In genomic region chr20:36435799-36436541, GRCh38 we compare ENCODE assay signal across 8 cellular contexts.
DNase-seq lines count a peak whose midpoint lies in the region; ATAC-seq and TF ChIP-seq lines count a peak whose summit lies in the region.

No MANE protein-coding gene starts in this region.

- H3F3A ChIP-seq in neural progenitor cell (ENCODE audit: low read depth) = no peaks in the 10 kb centered on the region

- H3K9me3 Mint-ChIP-seq in neural progenitor cell = no peaks in the 10 kb centered on the region
- H3K9me3 Mint-ChIP-seq in stimulated activated naive CD8-positive, alpha-beta T cell treated with anti-CD3 and anti-CD28 coated beads, Interleukin-15, amount 100 ng/mL, for 72 hours = no peaks in the 10 kb centered on the region

- H3K9me3 ChIP-seq in OCI-LY7 (ENCODE audit: low read length) (no peaks in the 10 kb centered on the region), neural progenitor cell (ENCODE audit: low read depth) (no peaks in the 10 kb centered on the region)

- H3K79me2 ChIP-seq in OCI-LY7 (ENCODE audit: insufficient read depth, low read depth, low read length) = no peaks in the 10 kb centered on the region
- no peaks in the 10 kb centered on the region for H3K79me2 ChIP-seq in neural progenitor cell (ENCODE audit: low read depth)

- H4K20me1 ChIP-seq in OCI-LY7 (ENCODE audit: insufficient read depth, low read length) (no peaks in the 10 kb centered on the region), neural progenitor cell (ENCODE audit: low read depth) (peaks cover 5% of the 10 kb centered on the region)

- peak; percentile 59 for ATAC-seq in GM19397 (IDR thresholded peaks at IDR 0.05; ENCODE audit: unreplicated experiment)
- peak; percentile 89 for ATAC-seq in stimulated activated naive CD8-positive, alpha-beta T cell treated with anti-CD3 and anti-CD28 coated beads, Interleukin-15, amount 100 ng/mL, for 72 hours
- ATAC-seq in HG03520 (IDR thresholded peaks at IDR 0.05; ENCODE audit: unreplicated experiment) = no peak
- no peak for ATAC-seq in HG02571 (IDR thresholded peaks at IDR 0.05; ENCODE audit: unreplicated experiment)

- H2AFZ ChIP-seq in OCI-LY7 (ENCODE audit: low read length) (no peak overlapping the region), neural progenitor cell (replicated peaks) (peak overlapping the region; percentile 13)

- H3K4me2 ChIP-seq in OCI-LY7 (ENCODE audit: low read length) (no peak overlapping the region), neural progenitor cell (peak overlapping the region; percentile 16)

- DNase-seq in OCI-LY7 (ENCODE audit: low spot score) = peak; percentile 53
- DNase-seq in activated T-helper 1 cell treated with anti-CD3 and anti-CD28 coated beads, Interleukin-2, amount 50 U/mL, for 16 hours (ENCODE audit: low read depth in 1 of 2, low spot score in 1 of 2) = peak; percentile 63 to 70
- peak; percentile 18 for DNase-seq in fibroblast of the conjunctiva (ENCODE audit: low read depth)
- peak; percentile 75 for DNase-seq in neural progenitor cell (ENCODE audit: low spot score)
- peak; percentile 79 to 86 for DNase-seq in stimulated activated naive CD8-positive, alpha-beta T cell treated with anti-CD3 and anti-CD28 coated beads, Interleukin-15, amount 100 ng/mL, for 72 hours

- H3K27me3 ChIP-seq in neural progenitor cell = peaks cover 20% of the 10 kb centered on the region

- CTCF ChIA-PET in OCI-LY7 (lab: Charles Lee; ENCODE audit: unreplicated experiment) = interaction anchor here (0.8 kb wide), 1 partner anchor 222 kb away, joined by 3 read pairs; no protein-coding TSS in a partner anchor

- H3K36me3 Mint-ChIP-seq in neural progenitor cell = no peaks in the 10 kb centered on the region

- H3K36me3 ChIP-seq in OCI-LY7 (ENCODE audit: insufficient read depth, low read length) (no peaks in the 10 kb centered on the region), neural progenitor cell (no peaks in the 10 kb centered on the region)

- no peak overlapping the region for H3K9ac ChIP-seq in neural progenitor cell

- H3K27ac ChIP-seq in OCI-LY7 (ENCODE audit: low read depth, low read length, poor library complexity, severe bottlenecking) = no peak overlapping the region
- H3K27ac ChIP-seq in neural progenitor cell = no peak overlapping the region

- H3K9me2 ChIP-seq in OCI-LY7 (ENCODE audit: insufficient read depth, low read length) = no peaks in the 10 kb centered on the region

- no TSS peak for BruUV-seq in OCI-LY7 (replicated peaks; lab: Mats Ljungman, UMichigan)

- TF ChIP-seq CTCF in OCI-LY7 (conservative IDR thresholded peaks at IDR 0.05; ENCODE audit: low read length) (no peak), neural progenitor cell (IDR thresholded peaks at IDR 0.05) (no peak)

- POLR2A ChIA-PET in OCI-LY7 (lab: Charles Lee) = no interaction called here

- H3K4me1 ChIP-seq in OCI-LY7 (ENCODE audit: insufficient read depth, low read length, poor library complexity, severe bottlenecking) (peaks cover 3% of the 10 kb centered on the region), neural progenitor cell (no peaks in the 10 kb centered on the region)

- peaks cover 3% of the 10 kb centered on the region for H3K4me1 Mint-ChIP-seq in neural progenitor cell
- H3K4me1 Mint-ChIP-seq in stimulated activated naive CD8-positive, alpha-beta T cell treated with anti-CD3 and anti-CD28 coated beads, Interleukin-15, amount 100 ng/mL, for 72 hours = no peaks in the 10 kb centered on the region

- H3K4me3 Mint-ChIP-seq in neural progenitor cell = no peak overlapping the region
- H3K4me3 Mint-ChIP-seq in stimulated activated naive CD8-positive, alpha-beta T cell treated with anti-CD3 and anti-CD28 coated beads, Interleukin-15, amount 100 ng/mL, for 72 hours = peak overlapping the region; percentile 58 to 68

- H3K27ac Mint-ChIP-seq in neural progenitor cell = no peak overlapping the region
- no peak overlapping the region for H3K27ac Mint-ChIP-seq in stimulated activated naive CD8-positive, alpha-beta T cell treated with anti-CD3 and anti-CD28 coated beads, Interleukin-15, amount 100 ng/mL, for 72 hours

- H3K4me3 ChIP-seq in OCI-LY7 (ENCODE audit: low read depth, low read length, poor library complexity, severe bottlenecking) (no peak overlapping the region), neural progenitor cell (no peak overlapping the region)

- intact Hi-C loops in OCI-LY7 (cut with micrococcal nuclease; ENCODE audit: unreplicated experiment) = no loop called here

- H3K27me3 Mint-ChIP-seq in neural progenitor cell (ENCODE audit: insufficient read depth, low read depth) = peaks cover 10% of the 10 kb centered on the region
- peaks cover 17% of the 10 kb centered on the region for H3K27me3 Mint-ChIP-seq in stimulated activated naive CD8-positive, alpha-beta T cell treated with anti-CD3 and anti-CD28 coated beads, Interleukin-15, amount 100 ng/mL, for 72 hours

Comparison
In these comparisons a context has a peak if more than half of its experiments do, and no peak if none do; other contexts are left out.
1. ATAC-seq: peak in GM19397 (single experiment) and stimulated activated naive CD8-positive, alpha-beta T cell treated with anti-CD3 and anti-CD28 coated beads, Interleukin-15, amount 100 ng/mL, for 72 hours (single experiment); none in HG03520 (single experiment) and HG02571 (single experiment).
2. DNase-seq: peak in every context shown above with its lines; median percentile 82 in stimulated activated naive CD8-positive, alpha-beta T cell treated with anti-CD3 and anti-CD28 coated beads, Interleukin-15, amount 100 ng/mL, for 72 hours; 75 in neural progenitor cell; 66 in activated T-helper 1 cell treated with anti-CD3 and anti-CD28 coated beads, Interleukin-2, amount 50 U/mL, for 16 hours; 53 in OCI-LY7; 18 in fibroblast of the conjunctiva.